In genomic region chr7:101365956-101366355, GRCh38 we compare ENCODE assay signal across 23 cellular contexts. TPM values are rescaled to one million over a fixed set of nuclear protein-coding genes. Genes with fewer than 3 reads are reported as not detected.
DNase-seq lines count a peak whose midpoint lies in the region; ATAC-seq and TF ChIP-seq lines count a peak whose summit lies in the region.
"Had no signal": no experiment of that assay in that cellular context is flagged by ENCODE, and none has a peak within 500 bp of the region (broad histone marks: within the 10 kb centered on the region; RNA-seq: fewer than 3 reads in every experiment).

No MANE protein-coding gene starts in this region.

- H2BK12ac ChIP-seq in trophoblast cell (ENCODE audit: low read length), result no peak overlapping the region

- H3K27ac ChIP-seq in dorsolateral prefrontal cortex, result peak overlapping the region in 34 of 59 donors; percentile 1 to 77 (median 56)
- H3K27ac ChIP-seq in trophoblast cell (ENCODE audit: low read depth, low read length), result no peak overlapping the region
- H3K27ac ChIP-seq: BLaER1 treated with 17β-estradiol and CSF1 and Interleukin-3, amounts not matched to agents 10 nM and 100 nM; SJCRH30 had no signal

- peaks cover 12% of the 10 kb centered on the region for H3K79me2 ChIP-seq in trophoblast cell (ENCODE audit: control insufficient read depth, insufficient read depth, low read length, poor library complexity)

- H3K79me1 ChIP-seq in trophoblast cell (ENCODE audit: low read length), result peaks cover 15% of the 10 kb centered on the region

- H2AFZ ChIP-seq in trophoblast cell (ENCODE audit: insufficient read depth, low read length, poor library complexity), result no peak overlapping the region

- no peak overlapping the region for H3K9ac ChIP-seq in trophoblast cell (ENCODE audit: low read length)
- H3K9ac ChIP-seq: BLaER1 treated with 17β-estradiol and CSF1 and Interleukin-3, amounts not matched to agents 10 nM and 100 nM had no signal

- no peak overlapping the region for H2AK5ac ChIP-seq in trophoblast cell (ENCODE audit: low read length)

- H3K36me3 ChIP-seq in trophoblast cell (ENCODE audit: control insufficient read depth in 1 of 2, insufficient read depth in 2 of 2, low read length in 2 of 2), result peaks cover 2 to 6% of the 10 kb centered on the region in 2 experiments
- H3K36me3 ChIP-seq in H7 (replicated peaks; ENCODE audit: control insufficient read depth, insufficient read depth, low read length), result no peaks in the 10 kb centered on the region; the same call in 1 of the 2 replicates
- H3K36me3 ChIP-seq: BLaER1 treated with 17β-estradiol and CSF1 and Interleukin-3, amounts not matched to agents 10 nM and 100 nM; MG63; SJCRH30 had no signal

- no peak for ATAC-seq in T-helper 17 cell
- no peak for ATAC-seq in GM18498 (IDR thresholded peaks at IDR 0.05; ENCODE audit: unreplicated experiment)
- no peak for ATAC-seq in HG03159 (IDR thresholded peaks at IDR 0.05; ENCODE audit: unreplicated experiment)
- ATAC-seq: PC-3, Right ventricle myocardium inferior had no signal

- no peak overlapping the region for H3K4me3 ChIP-seq in dorsolateral prefrontal cortex
- H3K4me3 ChIP-seq in trophoblast cell (ENCODE audit: low read depth, low read length), result no peak overlapping the region
- H3K4me3 ChIP-seq in H7 (ENCODE audit: insufficient read depth, low read depth, low read length), result no peak overlapping the region
- H3K4me3 ChIP-seq: BLaER1 treated with 17β-estradiol and CSF1 and Interleukin-3, amounts not matched to agents 10 nM and 100 nM; MG63; SJCRH30 had no signal

- H3K36me3 Mint-ChIP-seq in T-helper 17 cell (ENCODE audit: low read depth) (no peaks in the 10 kb centered on the region), nephron progenitor cell (ENCODE audit: low read depth) (peaks cover 53% of the 10 kb centered on the region)

- H3K27me3 ChIP-seq in dorsolateral prefrontal cortex (peaks cover 0 to 45% (median 0%) of the 10 kb centered on the region in 45 donors), trophoblast cell (ENCODE audit: insufficient read depth, low read length) (no peaks in the 10 kb centered on the region), H7 (ENCODE audit: control insufficient read depth, insufficient read depth, low read length) (peaks cover 4% of the 10 kb centered on the region)
- H3K27me3 ChIP-seq: MG63, SJCRH30 had no signal

- H3K27ac Mint-ChIP-seq in T-helper 17 cell (peak overlapping the region; percentile 70), nephron progenitor cell (no peak overlapping the region)
- H3K27ac Mint-ChIP-seq: CD4-positive, alpha-beta T cell had no signal

- H3K4me1 ChIP-seq in trophoblast cell (ENCODE audit: control insufficient read depth in 1 of 2, insufficient read depth in 2 of 2, low read length in 2 of 2), result peaks cover 3 to 5% of the 10 kb centered on the region in 2 experiments
- H3K4me1 ChIP-seq: SJCRH30 had no signal

- peaks cover 18% of the 10 kb centered on the region for H3K9me3 Mint-ChIP-seq in nephron progenitor cell
- H3K9me3 Mint-ChIP-seq: CD4-positive, alpha-beta T cell had no signal

- no peak overlapping the region for H2BK5ac ChIP-seq in trophoblast cell (ENCODE audit: low read depth, low read length, poor library complexity)

- H3K14ac ChIP-seq in trophoblast cell (ENCODE audit: low read length), result no peak overlapping the region

- H3K18ac ChIP-seq in trophoblast cell (ENCODE audit: low read length), result no peak overlapping the region

- H3K4me2 ChIP-seq in trophoblast cell (ENCODE audit: low read length), result no peak overlapping the region
- H3K4me2 ChIP-seq: BLaER1 treated with 17β-estradiol and CSF1 and Interleukin-3, amounts not matched to agents 10 nM and 100 nM had no signal

- H4K8ac ChIP-seq in trophoblast cell (ENCODE audit: low read depth, low read length), result no peak overlapping the region

- peaks cover 45% of the 10 kb centered on the region for H3K27me3 Mint-ChIP-seq in T-helper 17 cell
- H3K27me3 Mint-ChIP-seq in nephron progenitor cell (ENCODE audit: low read depth, poor library complexity), result peaks cover 16% of the 10 kb centered on the region

- H3K23ac ChIP-seq in trophoblast cell (ENCODE audit: low read length), result no peak overlapping the region

- H3K4me3 Mint-ChIP-seq in T-helper 17 cell, result no peak overlapping the region
- H3K4me3 Mint-ChIP-seq in nephron progenitor cell, result peak overlapping the region; percentile 3
- H3K4me3 Mint-ChIP-seq: CD4-positive, alpha-beta T cell had no signal

- H3K9me3 ChIP-seq in T-helper 17 cell (ENCODE audit: control insufficient read depth, low read length, poor library complexity, severe bottlenecking) (no peaks in the 10 kb centered on the region), trophoblast cell (ENCODE audit: insufficient read depth, low read depth, low read length) (no peaks in the 10 kb centered on the region)
- H3K9me3 ChIP-seq: BLaER1 treated with 17β-estradiol and CSF1 and Interleukin-3, amounts not matched to agents 10 nM and 100 nM; MG63 had no signal

- no peak overlapping the region for H2BK120ac ChIP-seq in trophoblast cell (ENCODE audit: insufficient read depth, low read length, poor library complexity)

- DNase-seq in T-helper 17 cell, result no peak
- DNase-seq in dorsolateral prefrontal cortex, result peak in 9 of 10 donors; percentile 8 to 89 (median 64)
- no peak for DNase-seq in nephron progenitor cell
- DNase-seq in trophoblast cell, result no peak
- no peak for DNase-seq in stimulated activated CD4-positive, alpha-beta T cell treated with anti-CD3 and anti-CD28 coated beads, Interleukin-4, amount 100 ng/mL, for 4 hours
- no peak for DNase-seq in H7
- DNase-seq: CD4-positive, alpha-beta T cell; COR-L47; H9; IMR-90; KG1; MG63; NCI-H2029; NCI-H446; NCI-H524 treated with DMSO at 0.1 percent for 48 hours; NCI-H82; NK-92 treated with Interleukin-12 subunit alpha and Interleukin-12 subunit beta, amount 100 ng/mL, for 24 hours; PC-3; SJCRH30 had no signal

- H3K4ac ChIP-seq in trophoblast cell (ENCODE audit: low read depth, low read length), result peak overlapping the region; percentile 77

- no peak overlapping the region for H4K12ac ChIP-seq in trophoblast cell (ENCODE audit: low read depth, low read length)

- intact Hi-C loops in dorsolateral prefrontal cortex (cut with DNase I), result no loop called here

- TF ChIP-seq CTCF in dorsolateral prefrontal cortex (IDR thresholded peaks at IDR 0.05 in 54 of 56, conservative IDR thresholded peaks at IDR 0.05 in 2 of 56; ENCODE audit: low read depth in 1 of 56, partially characterized antibody in 56 of 56) (no peak), nephron progenitor cell (IDR thresholded peaks at IDR 0.05) (no peak)

- WGBS in trophoblast cell (ENCODE audit: extremely low coverage, insufficient coverage, insufficient read length), result no CpG with 5 or more reads among the region's 2 CpGs

- H4K91ac ChIP-seq in trophoblast cell (ENCODE audit: low read depth, low read length), result no peak overlapping the region

- H3K4me1 Mint-ChIP-seq in T-helper 17 cell (peaks cover 4% of the 10 kb centered on the region), nephron progenitor cell (peaks cover 44% of the 10 kb centered on the region)

RNA-seq across cellular contexts. Expression of gene COL26A1, which starts 3.3 kb away (rescaled TPM):
- total RNA-seq in T-helper 17 cell, result not detected
- total RNA-seq in dorsolateral prefrontal cortex, result 10 to 100 TPM in 119 of 120 experiments, 1 to 10 TPM in 1; 4.7 to 38.5 (median 21.9) TPM
- 121 and 128 TPM in 2 replicates for polyA plus RNA-seq in trophoblast cell (2013)
- total RNA-seq in H7 (2014; rRNA removed; shearing (Covaris generic)), result 70.3 and 77.5 TPM in 2 replicates
- total RNA-seq: CD4-positive, alpha-beta T cell; IMR-90; PC-3; Right ventricle myocardium inferior had no signal
- polyA plus RNA-seq: IMR-90 had no signal

RNA-seq across cellular contexts. Expression of gene IFT22, which starts 44.3 kb away (rescaled TPM):
- total RNA-seq in T-helper 17 cell (1 to 10 TPM; 5.2 to 6.0 TPM), dorsolateral prefrontal cortex (10 to 100 TPM; 15.3 to 53.6 (median 33.7) TPM)
- 24.4 and 26.1 TPM in 2 replicates for polyA plus RNA-seq in trophoblast cell (2013)
- total RNA-seq in H7 (2014; rRNA removed; shearing (Covaris generic)), result 19.8 and 27.4 TPM in 2 replicates

Comparison
In these comparisons a context has a peak if more than half of its experiments do, and no peak if none do; other contexts are left out.
1. DNase-seq: peak in dorsolateral prefrontal cortex (9 of 10); none in T-helper 17 cell (0 of 3), nephron progenitor cell (single experiment), trophoblast cell (0 of 2), stimulated activated CD4-positive, alpha-beta T cell treated with anti-CD3 and anti-CD28 coated beads, Interleukin-4, amount 100 ng/mL, for 4 hours (0 of 2) and H7 (single experiment).
2. RNA of gene COL26A1, which starts 3.3 kb away (total RNA-seq): 70.3 to 77.5 TPM in H7 and 4.7 to 38.5 TPM in dorsolateral prefrontal cortex; not detected in T-helper 17 cell; every median in the first group is over 4 times any median in the second.